1 cellular context compared by ENCODE assay signal in genomic region chr11:20084921-20085814, GRCh38.
TF ChIP-seq lines count a peak whose summit lies in the region.

No MANE protein-coding gene starts in this region.

TF ChIP-seq in HepG2, 621 proteins besides CTCF, POLR2A, EP300 and RAD21 (continued from another document and continues in another):
- no peak for TF ChIP-seq AFF4 (CRISPR knock-in tag; IDR thresholded peaks at IDR 0.05)
- no peak for TF ChIP-seq ZNF282 (IDR thresholded peaks at IDR 0.05; ENCODE audit: partially characterized antibody)
- TF ChIP-seq NR2F6 (IDR thresholded peaks at IDR 0.05) = peak; percentile 62
- no peak for TF ChIP-seq NR2F6 (CRISPR knock-in tag; IDR thresholded peaks at IDR 0.05)
- no peak for TF ChIP-seq E2F2 (CRISPR knock-in tag; IDR thresholded peaks at IDR 0.05; ENCODE audit: borderline replicate concordance)
- TF ChIP-seq ZNF577 (CRISPR knock-in tag; IDR thresholded peaks at IDR 0.05; ENCODE audit: borderline replicate concordance, low read depth) = no peak
- TF ChIP-seq TIGD3 (CRISPR knock-in tag; IDR thresholded peaks at IDR 0.05; ENCODE audit: borderline replicate concordance) = no peak
- no peak for TF ChIP-seq ATF7-NPFF (CRISPR knock-in tag; IDR thresholded peaks at IDR 0.05; ENCODE audit: low read depth)
- TF ChIP-seq CHD4 (IDR thresholded peaks at IDR 0.05; ENCODE audit: borderline replicate concordance, low read length) = no peak
- no peak for TF ChIP-seq RFXAP (CRISPR knock-in tag; IDR thresholded peaks at IDR 0.05; ENCODE audit: borderline replicate concordance)
- TF ChIP-seq RBFOX2 (IDR thresholded peaks at IDR 0.05; ENCODE audit: low read depth, low read length) = no peak
- no peak for TF ChIP-seq ZNF407 (CRISPR knock-in tag; IDR thresholded peaks at IDR 0.05; ENCODE audit: not compliant biosample characterization)
- no peak for TF ChIP-seq MYPOP (CRISPR knock-in tag; IDR thresholded peaks at IDR 0.05)
- TF ChIP-seq SP140L (CRISPR knock-in tag; IDR thresholded peaks at IDR 0.05; ENCODE audit: borderline replicate concordance) = no peak
- no peak for TF ChIP-seq POLR2G (IDR thresholded peaks at IDR 0.05; ENCODE audit: low read depth, low read length)
- TF ChIP-seq GRHL1 (CRISPR knock-in tag; conservative IDR thresholded peaks at IDR 0.05) = no peak
- no peak for TF ChIP-seq PRDM10 (CRISPR knock-in tag; IDR thresholded peaks at IDR 0.05; ENCODE audit: low read depth)
- no peak for TF ChIP-seq CENPBD1 (CRISPR knock-in tag; IDR thresholded peaks at IDR 0.05; ENCODE audit: borderline replicate concordance, low read depth)
- TF ChIP-seq MBNL3 (CRISPR knock-in tag; conservative IDR thresholded peaks at IDR 0.05) = no peak
- TF ChIP-seq ZNF431 (CRISPR knock-in tag; IDR thresholded peaks at IDR 0.05; ENCODE audit: borderline replicate concordance, low read depth) = no peak
- no peak for TF ChIP-seq ZNF816 (CRISPR knock-in tag; IDR thresholded peaks at IDR 0.05; ENCODE audit: borderline replicate concordance)
- no peak for TF ChIP-seq ZNF788 (CRISPR knock-in tag; IDR thresholded peaks at IDR 0.05; ENCODE audit: borderline replicate concordance)
- no peak for TF ChIP-seq ZKSCAN8 (CRISPR knock-in tag; IDR thresholded peaks at IDR 0.05; ENCODE audit: borderline replicate concordance)
- no peak for TF ChIP-seq AKAP8 (CRISPR knock-in tag; IDR thresholded peaks at IDR 0.05)
- no peak for TF ChIP-seq HDAC6 (IDR thresholded peaks at IDR 0.05; ENCODE audit: low read depth, low read length)
- no peak for TF ChIP-seq ZNF776 (CRISPR knock-in tag; IDR thresholded peaks at IDR 0.05)
- TF ChIP-seq NFKBIZ (CRISPR knock-in tag; IDR thresholded peaks at IDR 0.05) = no peak
- TF ChIP-seq ARHGAP35 (CRISPR knock-in tag; IDR thresholded peaks at IDR 0.05; ENCODE audit: borderline replicate concordance) = no peak
- no peak for TF ChIP-seq ZBTB26 (CRISPR knock-in tag; IDR thresholded peaks at IDR 0.05; ENCODE audit: borderline replicate concordance)
- TF ChIP-seq ZNF879 (CRISPR knock-in tag; IDR thresholded peaks at IDR 0.05) = no peak
